ENCODE assay signal across 32 cellular contexts in genomic region chr12:46282829-46283228, GRCh38.
"Had no signal": no experiment of that assay in that cellular context is flagged by ENCODE, and none has a peak within 500 bp of the region (broad histone marks: within the 10 kb centered on the region; RNA-seq: fewer than 3 reads in every experiment).

No MANE protein-coding gene starts in this region.

- H3K4me3 Mint-ChIP-seq: activated B cell treated with CpG ODN at 0.5 μM for 24 hours; activated CD8-positive, alpha-beta T cell treated with anti-CD3 and anti-CD28 coated beads for 36 hours; activated naive CD8-positive, alpha-beta T cell treated with anti-CD3 and anti-CD28 coated beads for 36 hours; central memory CD8-positive, alpha-beta T cell; dendritic cell treated with granulocyte-macrophage colony-stimulating factor and Interleukin-4, amounts not matched to agents 40 ng/mL and 50 ng/mL, for 4 days; T-helper 17 cell; T-helper 2 cell treated with Interferon-gamma antibody and Interleukin-4, amounts not matched to agents 5 μg/mL and 100 μg/mL, for 36 hours had no signal

- H3K36me3 ChIP-seq: brain microvascular endothelial cell, esophagus muscularis mucosa, gastroesophageal sphincter, heart right ventricle, WERI-Rb-1 had no signal

- FAIRE-seq: astrocyte, bronchial epithelial cell had no signal

- H3K4me3 ChIP-seq: coronary artery, dorsolateral prefrontal cortex, esophagus muscularis mucosa, gastroesophageal sphincter, heart right ventricle had no signal

- H3K27ac Mint-ChIP-seq: activated B cell treated with CpG ODN at 0.5 μM for 24 hours; activated CD8-positive, alpha-beta T cell treated with anti-CD3 and anti-CD28 coated beads for 36 hours; activated naive CD8-positive, alpha-beta T cell treated with anti-CD3 and anti-CD28 coated beads for 36 hours; dendritic cell treated with granulocyte-macrophage colony-stimulating factor and Interleukin-4, amounts not matched to agents 40 ng/mL and 50 ng/mL, for 4 days; T-helper 17 cell had no signal

- H3K27ac ChIP-seq: brain microvascular endothelial cell, coronary artery, dorsolateral prefrontal cortex, esophagus muscularis mucosa, foreskin keratinocyte, gastroesophageal sphincter, heart right ventricle, WERI-Rb-1 had no signal

- H3K4me1 ChIP-seq: esophagus muscularis mucosa, foreskin keratinocyte, gastroesophageal sphincter, heart right ventricle had no signal

- H3K4me1 Mint-ChIP-seq: activated B cell treated with CpG ODN at 0.5 μM for 24 hours; central memory CD8-positive, alpha-beta T cell; T-helper 17 cell had no signal

- DNase-seq: activated B cell treated with CpG ODN at 0.5 μM for 24 hours; activated CD4-positive, alpha-beta T cell treated with anti-CD3 and anti-CD28 coated beads for 48 hours; activated CD4-positive, alpha-beta T cell treated with anti-CD3 and anti-CD28 coated beads, Interleukin-2, amount 50 U/mL, for 1 hour; activated CD4-positive, alpha-beta T cell treated with anti-CD3 and anti-CD28 coated beads, Interleukin-2, amount 50 U/mL, for 48 hours; activated CD8-positive, alpha-beta memory T cell treated with anti-CD3 and anti-CD28 coated beads for 24 hours; activated CD8-positive, alpha-beta T cell treated with anti-CD3 and anti-CD28 coated beads for 36 hours; activated gamma-delta T cell; activated naive CD4-positive, alpha-beta T cell treated with anti-CD3 and anti-CD28 coated beads, Interleukin-2, amount 50 U/mL, for 16 hours; activated naive CD4-positive, alpha-beta T cell treated with Interleukin-2 at 50 U/mL for 16 hours; activated naive CD8-positive, alpha-beta T cell treated with anti-CD3 and anti-CD28 coated beads for 36 hours; activated T-cell treated with anti-CD3 and anti-CD28 coated beads, Interleukin-2, amount 50 U/mL, for 1 hour; activated T-cell treated with anti-CD3 and anti-CD28 coated beads, Interleukin-2, amount 50 U/mL, for 48 hours; anterior cingulate cortex; brain microvascular endothelial cell; dorsolateral prefrontal cortex; effector memory CD4-positive, alpha-beta T cell; erythroblast; foreskin keratinocyte; heart right ventricle; T-helper 1 cell; T-helper 17 cell; T1000; WERI-Rb-1 had no signal

- H3K27me3 Mint-ChIP-seq: activated B cell treated with CpG ODN at 0.5 μM for 24 hours; activated CD8-positive, alpha-beta T cell treated with anti-CD3 and anti-CD28 coated beads for 36 hours; activated naive CD8-positive, alpha-beta T cell treated with anti-CD3 and anti-CD28 coated beads for 36 hours; T-helper 17 cell had no signal

- ATAC-seq: activated CD4-positive, CD25-positive, alpha-beta regulatory T cell treated with anti-CD3 and anti-CD28 coated beads, Interleukin-2, amount 50 U/mL, for 24 hours; activated CD8-positive, alpha-beta T cell treated with anti-CD3 and anti-CD28 coated beads for 36 hours; foreskin keratinocyte; gastroesophageal sphincter; heart right ventricle; T-helper 17 cell had no signal
